19 cellular contexts compared by ENCODE assay signal in the genomic region with DNA sequence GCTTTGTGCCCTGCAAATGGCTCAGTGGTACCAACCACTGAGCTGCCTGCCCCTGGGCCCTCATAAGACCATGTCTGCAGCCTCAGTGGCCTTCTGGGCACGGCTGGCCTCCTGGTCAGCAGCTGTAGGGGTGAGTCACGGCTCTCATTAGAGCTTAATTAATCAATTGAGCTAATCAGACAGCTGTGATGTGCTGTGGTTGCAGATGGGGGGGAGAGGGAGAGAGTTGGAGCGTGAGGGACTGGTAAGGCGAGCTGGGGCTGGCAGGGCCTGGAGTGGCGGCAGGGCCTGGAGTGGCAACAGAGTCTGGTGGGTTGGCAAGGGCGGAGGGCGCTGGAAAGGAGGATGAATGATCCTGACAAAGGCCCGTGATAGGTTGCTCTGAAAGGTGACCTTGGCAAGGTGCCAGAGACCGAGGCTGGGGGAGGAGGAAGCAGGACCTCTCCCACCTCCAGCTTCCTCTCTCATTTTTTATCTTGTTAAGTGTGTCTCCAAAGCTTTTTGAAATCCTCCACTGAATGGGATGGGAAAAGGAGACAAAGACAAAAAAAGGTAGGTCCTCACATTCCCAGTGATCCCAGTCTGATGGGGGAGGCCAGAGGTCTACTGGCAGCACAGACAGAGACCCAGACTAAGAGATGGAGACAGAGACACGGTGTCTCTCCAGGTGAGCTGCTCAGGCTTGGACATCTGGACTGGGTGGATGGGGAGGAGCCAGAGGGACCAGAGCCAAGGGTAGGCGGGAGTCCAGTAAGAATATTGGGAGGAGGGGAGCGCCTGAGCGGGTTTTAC. TPM values are rescaled to one million over a fixed set of nuclear protein-coding genes. Genes with fewer than 3 reads are reported as not detected.
DNase-seq lines count a peak whose midpoint lies in the region; ATAC-seq and TF ChIP-seq lines count a peak whose summit lies in the region.
"Had no signal": no experiment of that assay in that cellular context is flagged by ENCODE, and none has a peak within 500 bp of the region (broad histone marks: within the 10 kb centered on the region; RNA-seq: fewer than 3 reads in every experiment).

No MANE protein-coding gene starts in this region.

- peaks cover 19% of the 10 kb centered on the region for H3K27me3 ChIP-seq in IMR-90 (ENCODE audit: control insufficient read depth, insufficient read depth, low read length)
- H3K27me3 ChIP-seq: thyroid gland had no signal

- peaks cover 8% of the 10 kb centered on the region; the same call in 1 of the 2 replicates for H3K4me1 ChIP-seq in IMR-90 (ENCODE audit: control insufficient read depth, insufficient read depth, low read length)
- H3K4me1 ChIP-seq: left lung, thyroid gland had no signal

- BruUV-seq in IMR-90 (replicated peaks; lab: Mats Ljungman, UMichigan) = no TSS peak

- no peak overlapping the region for H3K23ac ChIP-seq in IMR-90 (ENCODE audit: low read depth, low read length)

- ATAC-seq in IMR-90 (ENCODE audit: low read depth) (no peak), HG03469 (IDR thresholded peaks at IDR 0.05; ENCODE audit: unreplicated experiment) (no peak)
- ATAC-seq: activated T-cell treated with anti-CD3 and anti-CD28 coated beads, Interleukin-2, amount 50 U/mL, for 4 hours; left lung; stimulated activated naive CD8-positive, alpha-beta T cell treated with anti-CD3 and anti-CD28 coated beads, Interleukin-15, amount 100 ng/mL, for 72 hours had no signal

- no peak overlapping the region for H4K8ac ChIP-seq in IMR-90 (ENCODE audit: low read depth in 2 of 2, low read length in 2 of 2)

- dilution Hi-C loops in IMR-90 (cut with HindIII; ENCODE audit: low sequenced_read_pairs, unreplicated experiment) = no loop called here

- intact Hi-C loops in IMR-90 (cut with micrococcal nuclease) = no loop called here

- H2BK15ac ChIP-seq in IMR-90 (ENCODE audit: low read depth, low read length) = no peak overlapping the region

- no peaks in the 10 kb centered on the region for H3K9me3 ChIP-seq in IMR-90 (ENCODE audit: control insufficient read depth, insufficient read depth, low read length)
- H3K9me3 ChIP-seq: left lung, thyroid gland had no signal

- H4K20me1 ChIP-seq in IMR-90 (ENCODE audit: insufficient read depth, low read length) = no peaks in the 10 kb centered on the region

- no peak overlapping the region for H3K4me3 ChIP-seq in IMR-90 (ENCODE audit: insufficient read depth, low read depth, low read length)
- H3K4me3 ChIP-seq: left lung, thyroid gland had no signal

- no peaks in the 10 kb centered on the region for H3K36me3 ChIP-seq in IMR-90 (ENCODE audit: control insufficient read depth, insufficient read depth, low read length)
- H3K36me3 ChIP-seq: left lung, thyroid gland, WERI-Rb-1 had no signal

- WGBS in IMR-90 (ENCODE audit: extremely low coverage in 2 of 2, insufficient read length in 1 of 2), 2 experiments = 78% methylated on average over 4 of the region's 13 CpGs; no CpG with 5 or more reads in 1 of the 2 experiments

- no peak overlapping the region for H4K91ac ChIP-seq in IMR-90 (ENCODE audit: insufficient read depth, low read depth, low read length)

- no peak for TF ChIP-seq RAD21 in IMR-90 (IDR thresholded peaks at IDR 0.05; ENCODE audit: low read length)

- no peak overlapping the region for H3K9ac ChIP-seq in IMR-90 (ENCODE audit: low read depth, low read length)

- H3K14ac ChIP-seq in IMR-90 (replicated peaks; ENCODE audit: low read depth, low read length) = no peak overlapping the region

- H3K9me1 ChIP-seq in IMR-90 (ENCODE audit: insufficient read depth, low read length) = no peaks in the 10 kb centered on the region; the same call in 1 of the 2 replicates

- no peak overlapping the region for H3K4ac ChIP-seq in IMR-90 (ENCODE audit: low read depth, low read length)

- no peak overlapping the region for H4K5ac ChIP-seq in IMR-90 (ENCODE audit: low read depth, low read length)

- DNase-seq in DMS153 (lab: John Stamatoyannopoulos, UW) = peak; percentile 47
- no peak for DNase-seq in IMR-90
- DNase-seq in NCI-H510A treated with DMSO at 0.1 percent for 48 hours (lab: John Stamatoyannopoulos, UW) = peak; percentile 88
- peak; percentile 32 for DNase-seq in myocyte (ENCODE audit: low read depth)
- no peak for DNase-seq in midbrain (lab: John Stamatoyannopoulos, UW)
- DNase-seq in NCI-H2227 treated with DMSO at 0.1 percent for 48 hours (lab: John Stamatoyannopoulos, UW) = no peak
- DNase-seq: activated CD4-positive, alpha-beta T cell treated with anti-CD3 and anti-CD28 coated beads, Interleukin-2, amount 10 ng/mL, durations not matched to agents 7 days and 5 days; activated gamma-delta T cell treated with Interleukin-2 at 50 U/mL for 16 hours; activated T-cell treated with anti-CD3 and anti-CD28 coated beads, Interleukin-2, amount 50 U/mL, for 4 hours; Karpas-422; left lung; mesendoderm; NCI-H1930; nucleus accumbens; stimulated activated naive CD8-positive, alpha-beta T cell treated with anti-CD3 and anti-CD28 coated beads, Interleukin-15, amount 100 ng/mL, for 72 hours; T1000; thyroid gland; WERI-Rb-1 had no signal

- H2BK5ac ChIP-seq in IMR-90 (ENCODE audit: low read depth, low read length, poor library complexity, severe bottlenecking) = no peak overlapping the region

- no peaks in the 10 kb centered on the region for H3K79me1 ChIP-seq in IMR-90 (ENCODE audit: low read depth in 1 of 2, low read length in 2 of 2)

- no peak overlapping the region; the same call in 1 of the 2 replicates for H2AK5ac ChIP-seq in IMR-90 (ENCODE audit: low read depth, low read length)

- no peak overlapping the region for H3K18ac ChIP-seq in IMR-90 (ENCODE audit: low read depth, low read length)

- CTCF ChIA-PET in IMR-90 (lab: Yijun Ruan, JAX) = interaction anchor here (1.0 kb wide), 1 partner anchor 10 kb away, joined by 3 read pairs; no protein-coding TSS in a partner anchor

- H3K4me2 ChIP-seq in IMR-90 (ENCODE audit: low read depth, low read length) = no peak overlapping the region

- TF ChIP-seq POLR2A in IMR-90 (IDR thresholded peaks at IDR 0.05; ENCODE audit: low read depth, low read length) = no peak

- H2AFZ ChIP-seq in IMR-90 (replicated peaks; ENCODE audit: low read length, poor library complexity) = no peak overlapping the region

- no peak overlapping the region for H2BK20ac ChIP-seq in IMR-90 (ENCODE audit: low read depth, low read length)

- no peak for TF ChIP-seq CTCF in IMR-90 (conservative IDR thresholded peaks at IDR 0.05; ENCODE audit: low read depth, low read length)

- POLR2A ChIA-PET in IMR-90 (lab: Charles Lee; ENCODE audit: unreplicated experiment) = no interaction called here

- no peak overlapping the region for H3K56ac ChIP-seq in IMR-90 (ENCODE audit: extremely low read depth, insufficient read depth, low read length)

- H2BK120ac ChIP-seq in IMR-90 (ENCODE audit: low read depth, low read length) = no peak overlapping the region

- H2AK9ac ChIP-seq in IMR-90 (replicated peaks; ENCODE audit: low read depth, low read length, poor library complexity) = peak overlapping the region; percentile 42

- H3K27ac ChIP-seq in IMR-90 (ENCODE audit: insufficient read depth, low read length) = no peak overlapping the region
- H3K27ac ChIP-seq: left lung, thyroid gland, WERI-Rb-1 had no signal

- in situ Hi-C loops in IMR-90 (cut with MboI; ENCODE audit: low sequenced_read_pairs) = loop anchor here (5.0 kb wide), 1 partner anchor 98 kb away; no protein-coding TSS in a partner anchor

TF ChIP-seq in IMR-90, 13 proteins besides CTCF, POLR2A, EP300 and RAD21:
- TF ChIP-seq RCOR1 (IDR thresholded peaks at IDR 0.05; ENCODE audit: insufficient replicate concordance, low read length) (no peak), RFX5 (IDR thresholded peaks at IDR 0.05; ENCODE audit: low read depth, low read length) (no peak), BHLHE40 (IDR thresholded peaks at IDR 0.05; ENCODE audit: low read depth, low read length) (no peak)

RNA-seq across cellular contexts. Expression of gene DCAKD, which starts 41.6 kb away (rescaled TPM):
- total RNA-seq in IMR-90 (2012; rRNA removed) (42.5 and 47.9 TPM in 2 replicates), myocyte (67.0 and 75.5 TPM in 2 replicates)
- 31.3 and 32.3 TPM in 2 replicates for polyA plus RNA-seq in IMR-90 (2012; rRNA removed)
- 24.2 and 46.9 TPM in 2 replicates for polyA plus RNA-seq in IMR-90 (2012; cell fraction: cytosol; rRNA removed)
- polyA plus RNA-seq in IMR-90 (2012; cell fraction: nucleus; rRNA removed; ENCODE audit: low replicate concordance) = 30.5 and 63.2 TPM in 2 replicates
- 57.9 TPM for polyA plus RNA-seq in myocyte (2012)

RNA-seq across cellular contexts. Expression of gene C1QL1, which starts 41.8 kb away (rescaled TPM):
- 0.18 and 0.28 TPM in 2 replicates for total RNA-seq in IMR-90 (2012; rRNA removed)
- 0.84 and 1.5 TPM in 2 replicates for polyA plus RNA-seq in IMR-90 (2012; rRNA removed)
- polyA plus RNA-seq in IMR-90 (2012; cell fraction: cytosol; rRNA removed) = 1.6 and 4.1 TPM in 2 replicates
- polyA plus RNA-seq in IMR-90 (2012; cell fraction: nucleus; rRNA removed; ENCODE audit: low replicate concordance) = 0.71 and 1.2 TPM in 2 replicates
- total RNA-seq in myocyte = 0.11 TPM in 1 of 2 replicates, not detected in the other
- polyA plus RNA-seq in myocyte (2012) = 0.84 TPM
- total RNA-seq: activated T-cell treated with anti-CD3 and anti-CD28 coated beads, Interleukin-2, amount 50 U/mL, for 4 hours had no signal

RNA-seq across cellular contexts. Expression of gene NMT1, which starts 51.2 kb away (rescaled TPM):
- 57.5 and 60.6 TPM in 2 replicates for total RNA-seq in IMR-90 (2012; rRNA removed)
- polyA plus RNA-seq in IMR-90 (2012; rRNA removed) = 36.0 and 38.0 TPM in 2 replicates
- polyA plus RNA-seq in IMR-90 (2012; cell fraction: cytosol; rRNA removed) = 21.3 and 29.7 TPM in 2 replicates
- 26.3 and 44.4 TPM in 2 replicates for polyA plus RNA-seq in IMR-90 (2012; cell fraction: nucleus; rRNA removed; ENCODE audit: low replicate concordance)
- 80.3 and 88.7 TPM in 2 replicates for total RNA-seq in myocyte
- polyA plus RNA-seq in myocyte (2012) = 114 TPM

Comparison
In these comparisons a context has a peak if more than half of its experiments do, and no peak if none do; other contexts are left out.
1. DNase-seq: peak in DMS153 (single experiment), NCI-H510A treated with DMSO at 0.1 percent for 48 hours (single experiment) and myocyte (single experiment); none in IMR-90 (single experiment), midbrain (single experiment) and NCI-H2227 treated with DMSO at 0.1 percent for 48 hours (single experiment).